14 cellular contexts compared by ENCODE assay signal in genomic region chr6:35610830-35611229, GRCh38.
A peak's percentile ranks its signal among the peaks of the same experiment; 100 is the strongest.
DNase-seq lines count a peak whose midpoint lies in the region; ATAC-seq, FAIRE-seq and TF ChIP-seq lines count a peak whose summit lies in the region.
"Had no signal": no experiment of that assay in that cellular context is flagged by ENCODE, and none has a peak within 500 bp of the region (broad histone marks: within the 10 kb centered on the region; RNA-seq: fewer than 3 reads in every experiment).

No MANE protein-coding gene starts in this region.

- WGBS in right lobe of liver (ENCODE audit: insufficient coverage, low coverage, low lambda C conversion rate, missing lambda C conversion rate) = 100% methylated on average over 2 of the region's 3 CpGs
- over 99% methylated on average over 3 of the region's 3 CpGs for WGBS in HepG2 (ENCODE audit: low lambda C conversion rate)

- H3K4me3 ChIP-seq in right lobe of liver = no peak overlapping the region
- no peak overlapping the region for H3K4me3 ChIP-seq in HepG2 (replicated peaks in 1 of 3; ENCODE audit: insufficient read depth in 1 of 3, low read depth in 2 of 3, low read length in 3 of 3)
- H3K4me3 ChIP-seq in uterus = no peak overlapping the region

- H3K79me2 ChIP-seq in HepG2 (ENCODE audit: insufficient read depth, low read length) = no peaks in the 10 kb centered on the region

- H3K4me1 ChIP-seq in right lobe of liver (no peaks in the 10 kb centered on the region), HepG2 (ENCODE audit: insufficient read depth, low read length) (no peaks in the 10 kb centered on the region), uterus (no peaks in the 10 kb centered on the region)
- H3K4me1 ChIP-seq: BE2C had no signal

- H3K27me3 Mint-ChIP-seq in naive thymus-derived CD8-positive, alpha-beta T cell = no peaks in the 10 kb centered on the region
- H3K27me3 Mint-ChIP-seq in type B pancreatic cell = no peaks in the 10 kb centered on the region

- FAIRE-seq in HepG2 (lab: Jason Lieb, UNC) = no peak
- FAIRE-seq: colon had no signal

- H4K20me1 ChIP-seq in HepG2 (ENCODE audit: insufficient read depth, low read length) = no peaks in the 10 kb centered on the region

- no peak overlapping the region for H3K9ac ChIP-seq in HepG2 (ENCODE audit: insufficient read depth, low read depth, low read length)

- POLR2A ChIA-PET in HepG2 (lab: Yijun Ruan, JAX) = no interaction called here
- POLR2A ChIA-PET in naive thymus-derived CD8-positive, alpha-beta T cell (lab: Charles Lee) = interaction anchor here (0.6 to 4.0 kb wide), 14 partner anchors 9 to 319 kb away, joined by 3 to 47 read pairs (median 5); no protein-coding TSS in a partner anchor

- no peak overlapping the region for H3K4me2 ChIP-seq in HepG2 (ENCODE audit: low read depth, low read length)

- TF ChIP-seq RAD21 in HepG2 (CRISPR knock-in tag; IDR thresholded peaks at IDR 0.05) = no peak

- ATAC-seq in right lobe of liver (peak in 3 of 4 donors; percentile 26 to 39 (median 34)), HepG2 (no peak), HG03280 (IDR thresholded peaks at IDR 0.05; ENCODE audit: unreplicated experiment) (no peak), left colon (no peak)
- ATAC-seq in naive thymus-derived CD8-positive, alpha-beta T cell = no peak

- H3K27ac Mint-ChIP-seq in naive thymus-derived CD8-positive, alpha-beta T cell = peak overlapping the region; percentile 88 to 97 (median 92)
- H3K27ac Mint-ChIP-seq in type B pancreatic cell = no peak overlapping the region

- TF ChIP-seq POLR2A in right lobe of liver (IDR thresholded peaks at IDR 0.05) = no peak
- TF ChIP-seq POLR2A in HepG2 (IDR thresholded peaks at IDR 0.05; ENCODE audit: insufficient read depth in 1 of 2, low read depth in 2 of 2, low read length in 2 of 2) = no peak
- no peak for TF ChIP-seq POLR2A in uterus (IDR thresholded peaks at IDR 0.05)

- H2AFZ ChIP-seq in HepG2 (ENCODE audit: low read length) = no peak overlapping the region

- H3K9me3 ChIP-seq in right lobe of liver (no peaks in the 10 kb centered on the region), HepG2 (ENCODE audit: low read length) (no peaks in the 10 kb centered on the region), uterus (no peaks in the 10 kb centered on the region)
- H3K9me3 ChIP-seq: BE2C had no signal

- H3K27ac ChIP-seq in right lobe of liver = no peak overlapping the region
- H3K27ac ChIP-seq in HepG2 (ENCODE audit: extremely low read length, insufficient read depth, low read length) = no peak overlapping the region
- H3K27ac ChIP-seq in uterus = peak overlapping the region; percentile 43 to 49

- peaks cover 0 to 4% (median 0%) of the 10 kb centered on the region in 9 donors for H3K9me3 Mint-ChIP-seq in naive thymus-derived CD8-positive, alpha-beta T cell
- H3K9me3 Mint-ChIP-seq in type B pancreatic cell = no peaks in the 10 kb centered on the region

- TF ChIP-seq EP300 in HepG2 (IDR thresholded peaks at IDR 0.05; ENCODE audit: low read depth in 2 of 2, low read length in 2 of 2) (no peak), HepG2 (CRISPR knock-in tag; IDR thresholded peaks at IDR 0.05; ENCODE audit: borderline replicate concordance) (no peak)

- H3K36me3 ChIP-seq in right lobe of liver (peaks cover 0 to 62% (median 38%) of the 10 kb centered on the region in 4 donors), HepG2 (replicated peaks in 1 of 2; ENCODE audit: control insufficient read depth in 1 of 2, insufficient read depth in 2 of 2, low read length in 2 of 2) (peaks cover 5 to 20% of the 10 kb centered on the region in 2 experiments; a peak in 3 of 5 replicates), uterus (no peaks in the 10 kb centered on the region)

- H3K4me3 Mint-ChIP-seq in naive thymus-derived CD8-positive, alpha-beta T cell = peak overlapping the region; percentile 52 to 85 (median 72)
- H3K4me3 Mint-ChIP-seq in type B pancreatic cell = no peak overlapping the region

- DNase-seq in right lobe of liver (no peak), HepG2 (ENCODE audit: low spot score) (no peak), astrocyte of the hippocampus (ENCODE audit: low read depth, low spot score) (peak; percentile 19), uterus (no peak), left colon (no peak), type B pancreatic cell (ENCODE audit: extremely low spot score, unreplicated experiment) (no peak)
- DNase-seq in naive thymus-derived CD8-positive, alpha-beta T cell = no peak
- DNase-seq: activated effector memory CD4-positive, alpha-beta T cell treated with Interleukin-2 at 50 U/mL for 16 hours; BE2C; NCI-H1417; NCI-H526 treated with DMSO at 0.1 percent for 48 hours; SIG-M5 had no signal

- TF ChIP-seq CTCF in right lobe of liver (IDR thresholded peaks at IDR 0.05) = no peak
- TF ChIP-seq CTCF in HepG2 (CRISPR knock-in tag; IDR thresholded peaks at IDR 0.05) = no peak
- no peak for TF ChIP-seq CTCF in uterus (IDR thresholded peaks at IDR 0.05)
- TF ChIP-seq CTCF in type B pancreatic cell (conservative IDR thresholded peaks at IDR 0.05) = no peak

- no peaks in the 10 kb centered on the region for H3K27me3 ChIP-seq in right lobe of liver
- H3K27me3 ChIP-seq in HepG2 (ENCODE audit: control insufficient read depth in 1 of 2, insufficient read depth in 2 of 2, low read length in 2 of 2) = no peaks in the 10 kb centered on the region
- H3K27me3 ChIP-seq in uterus = no peaks in the 10 kb centered on the region
- H3K27me3 ChIP-seq: BE2C had no signal

- intact Hi-C loops in right lobe of liver (cut with DNase I) (no loop called here), HepG2 (cut with micrococcal nuclease; ENCODE audit: unreplicated experiment) (no loop called here), uterus (cut with DNase I; ENCODE audit: low total_unique reads) (no loop called here), left colon (cut with DNase I, micrococcal nuclease) (no loop called here)

- in situ Hi-C loops in HepG2 (cut with HindIII; ENCODE audit: extremely low pct_ligation_motif_present, low pct_unique_long_range_greater_than_20kb) = no loop called here

- peaks cover 35 to 79% (median 72%) of the 10 kb centered on the region in 3 donors for H3K36me3 Mint-ChIP-seq in naive thymus-derived CD8-positive, alpha-beta T cell
- H3K36me3 Mint-ChIP-seq in type B pancreatic cell = peaks cover 10% of the 10 kb centered on the region

- peaks cover 37 to 89% (median 79%) of the 10 kb centered on the region in 4 donors for H3K4me1 Mint-ChIP-seq in naive thymus-derived CD8-positive, alpha-beta T cell
- no peaks in the 10 kb centered on the region for H3K4me1 Mint-ChIP-seq in type B pancreatic cell (ENCODE audit: unreplicated experiment)

- CTCF ChIA-PET in HepG2 (lab: Yijun Ruan, JAX; ENCODE audit: low intra/inter-chr PET ratio, low total read pairs) = no interaction called here

- BruUV-seq in HepG2 (replicated peaks; lab: Mats Ljungman, UMichigan) = no TSS peak

TF ChIP-seq in HepG2, 621 proteins besides CTCF, POLR2A, EP300 and RAD21:
- TF ChIP-seq SAFB2 (CRISPR knock-in tag; IDR thresholded peaks at IDR 0.05; ENCODE audit: borderline replicate concordance, low read depth) (no peak), ARID3A (IDR thresholded peaks at IDR 0.05; ENCODE audit: low read depth, low read length) (no peak), ZNF720 (CRISPR knock-in tag; IDR thresholded peaks at IDR 0.05) (no peak), SALL2 (CRISPR knock-in tag; IDR thresholded peaks at IDR 0.05) (no peak), ZNF883 (CRISPR knock-in tag; IDR thresholded peaks at IDR 0.05; ENCODE audit: not compliant biosample characterization) (no peak)

Comparison
In these comparisons a context has a peak if more than half of its experiments do, and no peak if none do; other contexts are left out.
1. ATAC-seq: peak in right lobe of liver (3 of 4); none in HepG2 (single experiment), naive thymus-derived CD8-positive, alpha-beta T cell (0 of 2), HG03280 (single experiment) and left colon (single experiment).
2. H3K27ac ChIP-seq: peak in uterus (2 of 2); none in right lobe of liver (0 of 3) and HepG2 (single experiment).